ENCODE assay signal across 18 cellular contexts in genomic region chr1:18283601-18284385, GRCh38.
DNase-seq lines count a peak whose midpoint lies in the region; ATAC-seq, FAIRE-seq and TF ChIP-seq lines count a peak whose summit lies in the region.
"Had no signal": no experiment of that assay in that cellular context is flagged by ENCODE, and none has a peak within 500 bp of the region (broad histone marks: within the 10 kb centered on the region; RNA-seq: fewer than 3 reads in every experiment).

No MANE protein-coding gene starts in this region.

- H3K27me3 ChIP-seq in GM12878 (replicated peaks in 1 of 2; ENCODE audit: control insufficient read depth in 2 of 2, insufficient read depth in 2 of 2, low read length in 1 of 2) (no peaks in the 10 kb centered on the region), trophoblast cell (ENCODE audit: insufficient read depth, low read length) (no peaks in the 10 kb centered on the region)
- H3K27me3 ChIP-seq: BE2C, SJSA1 had no signal

- no peaks in the 10 kb centered on the region for H3K79me1 ChIP-seq in trophoblast cell (ENCODE audit: low read length)

- H2BK5ac ChIP-seq in trophoblast cell (ENCODE audit: low read depth, low read length, poor library complexity) = no peak overlapping the region

- H2AFZ ChIP-seq in GM12878 (ENCODE audit: control insufficient read depth, low read depth, low read length) = no peak overlapping the region
- H2AFZ ChIP-seq in trophoblast cell (ENCODE audit: insufficient read depth, low read length, poor library complexity) = no peak overlapping the region

- H3K4ac ChIP-seq in trophoblast cell (ENCODE audit: low read depth, low read length) = no peak overlapping the region

- peak; percentile 92 for FAIRE-seq in GM12878 (lab: Jason Lieb, UNC)

- H3K4me3 ChIP-seq in GM12878 = 0 out of 2 replicates have a peak overlapping the region, but pooled peaks have one; percentile 22
- no peak overlapping the region for H3K4me3 ChIP-seq in trophoblast cell (ENCODE audit: low read depth, low read length)
- H3K4me3 ChIP-seq: dorsolateral prefrontal cortex, SJSA1, stomach had no signal

- no peak overlapping the region for H3K27ac Mint-ChIP-seq in naive thymus-derived CD8-positive, alpha-beta T cell
- H3K27ac Mint-ChIP-seq: activated naive CD8-positive, alpha-beta T cell treated with anti-CD3 and anti-CD28 coated beads, Interleukin-2, amount 50 U/mL, for 24 hours had no signal

- no peak overlapping the region for H4K91ac ChIP-seq in trophoblast cell (ENCODE audit: low read depth, low read length)

- H3K4me2 ChIP-seq in GM12878 (ENCODE audit: control insufficient read depth, insufficient read depth) = peak overlapping the region; percentile 46
- H3K4me2 ChIP-seq in trophoblast cell (ENCODE audit: low read length) = no peak overlapping the region

- no peaks in the 10 kb centered on the region for H3K9me3 ChIP-seq in GM12878 (replicated peaks; ENCODE audit: control insufficient read depth, insufficient read depth, low read length)
- H3K9me3 ChIP-seq in trophoblast cell (ENCODE audit: insufficient read depth, low read depth, low read length) = peaks cover 2% of the 10 kb centered on the region
- H3K9me3 ChIP-seq: BE2C, SJSA1, stomach had no signal

- H3K18ac ChIP-seq in trophoblast cell (ENCODE audit: low read length) = no peak overlapping the region

- no peak overlapping the region for H3K23ac ChIP-seq in trophoblast cell (ENCODE audit: low read length)

- peaks cover 0 to 2% (median 0%) of the 10 kb centered on the region in 4 donors for H3K4me1 Mint-ChIP-seq in naive thymus-derived CD8-positive, alpha-beta T cell
- H3K4me1 Mint-ChIP-seq: activated naive CD8-positive, alpha-beta T cell treated with anti-CD3 and anti-CD28 coated beads, Interleukin-2, amount 50 U/mL, for 24 hours had no signal

- no peak overlapping the region for H2BK120ac ChIP-seq in trophoblast cell (ENCODE audit: insufficient read depth, low read length, poor library complexity)

- H4K8ac ChIP-seq in trophoblast cell (ENCODE audit: low read depth, low read length) = no peak overlapping the region

- SMC1A ChIA-PET in GM12878 (lab: Charles Lee; ENCODE audit: uncharacterized antibody, unreplicated experiment) = interaction anchor here (1.0 to 3.7 kb wide), 5 partner anchors 10 to 36 kb away, joined by 3 to 25 read pairs (median 14); no protein-coding TSS in a partner anchor

- H4K12ac ChIP-seq in trophoblast cell (ENCODE audit: low read depth, low read length) = no peak overlapping the region

- RAD21 ChIA-PET in GM12878 (lab: Charles Lee; ENCODE audit: unreplicated experiment) = interaction anchor here (1.6 to 1.7 kb wide), 2 partner anchors 19 to 56 kb away, joined by 3 to 7 read pairs; no protein-coding TSS in a partner anchor

- in situ Hi-C loops in GM13977 (cut with MboI; ENCODE audit: low pct_unique_long_range_greater_than_20kb, low sequenced_read_pairs, unreplicated experiment) (no loop called here), GM12878 (cut with MboI) (no loop called here)

- TF ChIP-seq POLR2A in GM12878 (IDR thresholded peaks at IDR 0.05; ENCODE audit: low read depth, low read length) = no peak

- H3K36me3 ChIP-seq in GM12878 (ENCODE audit: control insufficient read depth in 2 of 2, insufficient read depth in 2 of 2, low read length in 1 of 2) (no peaks in the 10 kb centered on the region), trophoblast cell (ENCODE audit: control insufficient read depth in 1 of 2, insufficient read depth in 2 of 2, low read length in 2 of 2) (no peaks in the 10 kb centered on the region)
- H3K36me3 ChIP-seq: BE2C, SJSA1, stomach had no signal

- no peak overlapping the region for H3K14ac ChIP-seq in trophoblast cell (ENCODE audit: low read length)

- H3K4me1 ChIP-seq in GM12878 (ENCODE audit: control insufficient read depth, insufficient read depth, low read length) = peaks cover 46% of the 10 kb centered on the region
- H3K4me1 ChIP-seq in trophoblast cell (ENCODE audit: control insufficient read depth in 1 of 2, insufficient read depth in 2 of 2, low read length in 2 of 2) = no peaks in the 10 kb centered on the region
- H3K4me1 ChIP-seq: BE2C, SJSA1, stomach had no signal

- peak; percentile 80 for ATAC-seq in GM12878
- ATAC-seq in naive thymus-derived CD8-positive, alpha-beta T cell = no peak
- ATAC-seq: activated naive CD8-positive, alpha-beta T cell treated with anti-CD3 and anti-CD28 coated beads, Interleukin-2, amount 50 U/mL, for 24 hours had no signal

- no peaks in the 10 kb centered on the region for H3K79me2 ChIP-seq in GM12878 (ENCODE audit: control insufficient read depth, insufficient read depth, low read length)
- H3K79me2 ChIP-seq in trophoblast cell (ENCODE audit: control insufficient read depth, insufficient read depth, low read length, poor library complexity) = no peaks in the 10 kb centered on the region

- H3K36me3 Mint-ChIP-seq in naive thymus-derived CD8-positive, alpha-beta T cell = no peaks in the 10 kb centered on the region

- WGBS in GM12878 (ENCODE audit: insufficient coverage, insufficient replicate concordance, low lambda C conversion rate, missing lambda C conversion rate) = under 1% methylated on average over 12 of the region's 13 CpGs
- WGBS in trophoblast cell (ENCODE audit: extremely low coverage, insufficient coverage, insufficient read length) = no CpG with 5 or more reads among the region's 13 CpGs

- intact Hi-C loops in GM12878 (cut with micrococcal nuclease; ENCODE audit: unreplicated experiment) = loop anchor here (2.0 kb wide), 1 partner anchor 63 kb away; no protein-coding TSS in a partner anchor

- H2AK5ac ChIP-seq in trophoblast cell (ENCODE audit: low read length) = no peak overlapping the region

- TSS peak; percentile 47 for BruUV-seq in GM12878 (replicated peaks; lab: Mats Ljungman, UMichigan)

- DNase-seq in GM13977 (ENCODE audit: low spot score) (peak; percentile 71), HT1080 (ENCODE audit: low read depth) (peak; percentile 25), GM12878 (ENCODE audit: low read depth, low spot score) (peak; percentile 71), trophoblast cell (peak; percentile 20 to 32), iPS-NIHi7 (ENCODE audit: extremely low spot score) (no peak)
- no peak for DNase-seq in naive thymus-derived CD8-positive, alpha-beta T cell
- DNase-seq in activated naive CD4-positive, alpha-beta T cell (lab: John Stamatoyannopoulos, UW) = no peak
- DNase-seq: activated CD4-positive, CD25-positive, alpha-beta regulatory T cell treated with anti-CD3 and anti-CD28 coated beads, Interleukin-2, amount 50 U/mL, for 72 hours; activated naive CD8-positive, alpha-beta T cell treated with anti-CD3 and anti-CD28 coated beads, Interleukin-2, amount 50 U/mL, for 24 hours; GDM1; MV-4-11; NCI-H2029; stimulated activated CD4-positive, alpha-beta T cell treated with anti-CD3 and anti-CD28 coated beads, Interleukin-2, amount 100 ng/mL, for 24 hours; stomach; T-helper 9 cell had no signal

- no peak for TF ChIP-seq RAD21 in GM12878 (IDR thresholded peaks at IDR 0.05; ENCODE audit: insufficient read depth, low read depth, low read length)

- H3K27ac ChIP-seq in GM12878 (ENCODE audit: control insufficient read depth, insufficient read depth) (peak overlapping the region; percentile 72), trophoblast cell (ENCODE audit: low read depth, low read length) (no peak overlapping the region)
- H3K27ac ChIP-seq: SJSA1, stomach had no signal

- peak overlapping the region; percentile 52; the same call in 1 of the 2 replicates for H3K9ac ChIP-seq in GM12878 (ENCODE audit: control insufficient read depth, insufficient read depth, low read length)
- H3K9ac ChIP-seq in trophoblast cell (ENCODE audit: low read length) = no peak overlapping the region

- TF ChIP-seq EP300 in GM12878 (IDR thresholded peaks at IDR 0.05; ENCODE audit: borderline replicate concordance in 1 of 2, control insufficient read depth in 1 of 2, low read depth in 2 of 2, low read length in 2 of 2) = no peak

- POLR2A ChIA-PET in GM12878 (lab: Charles Lee) = interaction anchor here (0.7 kb wide), 1 partner anchor 42 kb away, joined by 3 read pairs; no protein-coding TSS in a partner anchor
- POLR2A ChIA-PET in naive thymus-derived CD8-positive, alpha-beta T cell (lab: Charles Lee) = no interaction called here

- TF ChIP-seq CTCF in GM13977 (IDR thresholded peaks at IDR 0.05; ENCODE audit: extremely low read depth, insufficient read depth, missing control alignments) = no peak
- TF ChIP-seq CTCF in GM12878 (IDR thresholded peaks at IDR 0.05 in 2 of 3, conservative IDR thresholded peaks at IDR 0.05 in 1 of 3; ENCODE audit: control insufficient read depth in 2 of 3, extremely low read depth in 1 of 3, insufficient read depth in 1 of 3, low read depth in 3 of 3, low read length in 3 of 3) = no peak

- CTCF ChIA-PET in GM12878 (lab: Yijun Ruan, JAX) = interaction anchor here (1.5 to 3.6 kb wide), 4 partner anchors 15 to 56 kb away, joined by 3 to 31 read pairs (median 7); no protein-coding TSS in a partner anchor

- no peaks in the 10 kb centered on the region for H4K20me1 ChIP-seq in GM12878 (ENCODE audit: control insufficient read depth, insufficient read depth)

- no peaks in the 10 kb centered on the region for H3K9me3 Mint-ChIP-seq in naive thymus-derived CD8-positive, alpha-beta T cell
- H3K9me3 Mint-ChIP-seq: activated naive CD8-positive, alpha-beta T cell treated with anti-CD3 and anti-CD28 coated beads, Interleukin-2, amount 50 U/mL, for 24 hours had no signal

- no peak overlapping the region for H3K4me3 Mint-ChIP-seq in naive thymus-derived CD8-positive, alpha-beta T cell
- H3K4me3 Mint-ChIP-seq: activated naive CD8-positive, alpha-beta T cell treated with anti-CD3 and anti-CD28 coated beads, Interleukin-2, amount 50 U/mL, for 24 hours had no signal

- no peak overlapping the region for H2BK12ac ChIP-seq in trophoblast cell (ENCODE audit: low read length)

- peaks cover 14 to 64% (median 24%) of the 10 kb centered on the region in 5 donors for H3K27me3 Mint-ChIP-seq in naive thymus-derived CD8-positive, alpha-beta T cell

TF ChIP-seq in GM12878, 131 proteins besides CTCF, POLR2A, EP300 and RAD21 (continues in another document):
- TF ChIP-seq SIN3A (IDR thresholded peaks at IDR 0.05; ENCODE audit: low read depth, low read length) = no peak
- no peak for TF ChIP-seq MTA2 (IDR thresholded peaks at IDR 0.05; ENCODE audit: low read depth)

Comparison
In these comparisons a context has a peak if more than half of its experiments do, and no peak if none do; other contexts are left out.
1. DNase-seq: peak in GM13977 (single experiment), HT1080 (single experiment), GM12878 (single experiment) and trophoblast cell (2 of 2); none in naive thymus-derived CD8-positive, alpha-beta T cell (0 of 10), activated naive CD4-positive, alpha-beta T cell (0 of 4) and iPS-NIHi7 (single experiment).